8 cellular contexts compared by ENCODE assay signal in the genomic region with DNA sequence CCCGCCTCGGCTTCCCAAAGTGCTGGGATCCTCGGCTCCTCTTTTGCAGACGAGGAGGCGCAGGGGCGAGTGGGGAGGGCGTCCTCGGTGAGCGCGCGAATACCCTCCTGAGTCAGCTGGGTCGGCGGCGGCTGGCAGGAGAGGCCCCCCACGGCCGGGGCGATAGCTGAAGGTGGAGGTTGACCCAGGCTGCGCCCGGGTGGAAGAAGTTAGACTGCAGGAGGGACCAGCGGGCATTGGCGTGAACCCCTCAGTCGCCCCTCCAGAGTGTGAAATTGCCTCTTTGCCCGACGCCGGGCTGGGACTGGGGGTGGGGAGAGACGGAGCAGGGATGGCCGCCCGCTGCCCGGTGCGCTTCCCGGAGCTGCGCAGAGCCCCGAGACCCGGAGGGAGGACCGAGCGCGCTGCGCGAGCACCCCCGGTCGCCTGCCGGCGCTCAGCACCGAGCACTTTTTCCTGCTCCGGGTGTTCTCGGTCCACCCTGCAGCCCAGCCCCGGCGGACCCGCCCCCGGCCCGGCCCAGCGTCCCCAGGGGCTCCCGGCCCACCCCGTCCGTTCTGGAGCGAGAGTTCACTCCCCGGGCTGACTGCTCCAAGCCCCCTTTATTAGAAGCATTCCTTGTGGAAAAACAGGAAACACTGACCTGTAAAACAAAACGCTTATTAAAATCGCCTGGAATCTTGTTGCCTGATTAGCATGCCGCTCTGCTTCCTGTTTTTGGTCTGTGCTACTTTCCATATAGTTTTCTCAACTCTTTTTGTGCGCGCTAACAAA. TPM values are rescaled to one million over a fixed set of nuclear protein-coding genes. Genes with fewer than 3 reads are reported as not detected.
A peak's percentile ranks its signal among the peaks of the same experiment; 100 is the strongest.
DNase-seq lines count a peak whose midpoint lies in the region; ATAC-seq, FAIRE-seq and TF ChIP-seq lines count a peak whose summit lies in the region.

No MANE protein-coding gene starts in this region.

- H2BK15ac ChIP-seq in neuronal stem cell (ENCODE audit: low read length), result peak overlapping the region; percentile 76

- ATAC-seq in A549, result peak in 1 of 2 experiments; percentile 30; a peak in 3 of 6 replicates
- peak; percentile 68 for ATAC-seq in activated CD8-positive, alpha-beta T cell treated with anti-CD3 and anti-CD28 coated beads, Interleukin-2, amount 10 ng/mL, durations not matched to agents 7 days and 5 days

- H3K4me3 ChIP-seq in A549, result peak overlapping the region; percentile 30
- H3K4me3 ChIP-seq in HEK293 (ENCODE audit: low read depth, low read length), result no peak overlapping the region; the same call in 1 of the 2 replicates
- H3K4me3 ChIP-seq in fibroblast of villous mesenchyme (ENCODE audit: low read depth, low read length), result peak overlapping the region; percentile 63
- peak overlapping the region; percentile 17 to 72 for H3K4me3 ChIP-seq in neuronal stem cell (ENCODE audit: low read length in 2 of 2)

- no peak for TF ChIP-seq RAD21 in A549 (conservative IDR thresholded peaks at IDR 0.05 in 1 of 2, IDR thresholded peaks at IDR 0.05 in 1 of 2)

- CTCF ChIA-PET in A549 (lab: Yijun Ruan, JAX), result no interaction called here
- CTCF ChIA-PET in HEK293 (lab: Yijun Ruan, JAX), result interaction anchor here (0.7 kb wide), 1 partner anchor 238 kb away, joined by 3 read pairs; no protein-coding TSS in a partner anchor
- CTCF ChIA-PET in activated CD8-positive, alpha-beta T cell treated with anti-CD3 and anti-CD28 coated beads, Interleukin-2, amount 10 ng/mL, durations not matched to agents 7 days and 5 days (lab: Charles Lee), result interaction anchor here (1.0 kb wide), 1 partner anchor 11 kb away, joined by 3 read pairs; no protein-coding TSS in a partner anchor

- no peak overlapping the region for H2BK120ac ChIP-seq in neuronal stem cell (ENCODE audit: low read depth, low read length)

- no peak overlapping the region for H4K91ac ChIP-seq in neuronal stem cell (ENCODE audit: low read depth, low read length, poor library complexity)

- H3K36me3 ChIP-seq in HEK293 (ENCODE audit: control insufficient read depth in 2 of 2, insufficient read depth in 1 of 2, low read length in 2 of 2) (no peaks in the 10 kb centered on the region), neuronal stem cell (replicated peaks in 1 of 2; ENCODE audit: control insufficient read depth in 2 of 2, insufficient read depth in 2 of 2, low read length in 2 of 2) (no peaks in the 10 kb centered on the region)

- H4K8ac ChIP-seq in neuronal stem cell (ENCODE audit: low read depth, low read length), result no peak overlapping the region

- H3K27me3 ChIP-seq in neuronal stem cell (ENCODE audit: control insufficient read depth in 3 of 3, insufficient read depth in 3 of 3, low read depth in 1 of 3, low read length in 3 of 3), result peaks cover 11 to 48% (median 33%) of the 10 kb centered on the region in 3 experiments

- H3K36me3 Mint-ChIP-seq in activated CD8-positive, alpha-beta T cell treated with anti-CD3 and anti-CD28 coated beads, Interleukin-2, amount 10 ng/mL, durations not matched to agents 7 days and 5 days (ENCODE audit: low read depth), result no peaks in the 10 kb centered on the region

- peak overlapping the region; percentile 69 for H3K23ac ChIP-seq in neuronal stem cell (ENCODE audit: low read depth, low read length, poor library complexity)

- DNase-seq in A549 (ENCODE audit: low read depth in 1 of 2, low spot score in 1 of 2) (no peak), fibroblast of villous mesenchyme (ENCODE audit: low read depth) (peak; percentile 55), neuronal stem cell (ENCODE audit: low spot score) (no peak), GF-D8 (lab: John Stamatoyannopoulos, UW) (no peak), HT-29 (ENCODE audit: low spot score) (no peak)
- DNase-seq in activated CD8-positive, alpha-beta T cell treated with anti-CD3 and anti-CD28 coated beads, Interleukin-2, amount 10 ng/mL, durations not matched to agents 7 days and 5 days, result no peak
- DNase-seq in effector CD4-positive, alpha-beta T cell, result no peak

- POLR2A ChIA-PET in A549 (lab: Yijun Ruan, JAX) (no interaction called here), HEK293 (lab: Yijun Ruan, JAX) (interaction anchor here (0.6 kb wide), 1 partner anchor 9 kb away, joined by 3 read pairs; no protein-coding TSS in a partner anchor)
- POLR2A ChIA-PET in activated CD8-positive, alpha-beta T cell treated with anti-CD3 and anti-CD28 coated beads, Interleukin-2, amount 10 ng/mL, durations not matched to agents 7 days and 5 days (lab: Charles Lee), result no interaction called here

- no peak overlapping the region for H3K14ac ChIP-seq in neuronal stem cell (ENCODE audit: low read length)

- no peaks in the 10 kb centered on the region for H3K9me3 ChIP-seq in A549
- H3K9me3 ChIP-seq in HEK293 (ENCODE audit: control insufficient read depth, insufficient read depth, low read depth, low read length), result no peaks in the 10 kb centered on the region
- peaks cover 0 to 5% of the 10 kb centered on the region in 2 donors for H3K9me3 ChIP-seq in neuronal stem cell (replicated peaks in 1 of 2; ENCODE audit: control insufficient read depth in 2 of 2, insufficient read depth in 1 of 2, low read depth in 1 of 2, low read length in 2 of 2)

- 65% methylated on average over 35 of the region's 62 CpGs for WGBS in A549 (ENCODE audit: missing lambda C conversion rate)
- no CpG with 5 or more reads among the region's 62 CpGs for WGBS in neuronal stem cell (ENCODE audit: extremely low coverage in 2 of 2, insufficient read length in 2 of 2, insufficient replicate concordance in 1 of 2), 2 donors

- peak overlapping the region; percentile 15 for H3K4me3 Mint-ChIP-seq in activated CD8-positive, alpha-beta T cell treated with anti-CD3 and anti-CD28 coated beads, Interleukin-2, amount 10 ng/mL, durations not matched to agents 7 days and 5 days

- peak overlapping the region; percentile 84 for H3K18ac ChIP-seq in neuronal stem cell (ENCODE audit: low read length)

- peaks cover 12% of the 10 kb centered on the region for H3K4me1 Mint-ChIP-seq in activated CD8-positive, alpha-beta T cell treated with anti-CD3 and anti-CD28 coated beads, Interleukin-2, amount 10 ng/mL, durations not matched to agents 7 days and 5 days (ENCODE audit: low read depth)

- H3K4me1 ChIP-seq in A549 (peaks cover 22% of the 10 kb centered on the region), HEK293 (ENCODE audit: control insufficient read depth, insufficient read depth, low read length) (no peaks in the 10 kb centered on the region), neuronal stem cell (ENCODE audit: control insufficient read depth in 2 of 2, insufficient read depth in 1 of 2, low read depth in 1 of 2, low read length in 2 of 2) (peaks cover 2 to 3% of the 10 kb centered on the region in 2 donors)

- FAIRE-seq in A549 (lab: Jason Lieb, UNC), result no peak

- TF ChIP-seq CTCF in A549 (IDR thresholded peaks at IDR 0.05) (no peak), HEK293 (tag by site-specific recombination; IDR thresholded peaks at IDR 0.05) (0 out of 2 replicates have a peak, but pooled peaks have one; percentile 47), fibroblast of villous mesenchyme (IDR thresholded peaks at IDR 0.05; ENCODE audit: insufficient read depth, low read depth, low read length) (no peak)

- no peak for TF ChIP-seq EP300 in A549 (IDR thresholded peaks at IDR 0.05)

- no peaks in the 10 kb centered on the region for H3K79me1 ChIP-seq in neuronal stem cell (ENCODE audit: low read depth, low read length)

- TF ChIP-seq POLR2A in A549 (IDR thresholded peaks at IDR 0.05; ENCODE audit: low read length), result no peak

- H2BK5ac ChIP-seq in neuronal stem cell (ENCODE audit: low read length), result no peak overlapping the region

- H3K27ac Mint-ChIP-seq in activated CD8-positive, alpha-beta T cell treated with anti-CD3 and anti-CD28 coated beads, Interleukin-2, amount 10 ng/mL, durations not matched to agents 7 days and 5 days, result no peak overlapping the region

- no peaks in the 10 kb centered on the region for H3K9me3 Mint-ChIP-seq in activated CD8-positive, alpha-beta T cell treated with anti-CD3 and anti-CD28 coated beads, Interleukin-2, amount 10 ng/mL, durations not matched to agents 7 days and 5 days (ENCODE audit: insufficient read depth)

- H3K4ac ChIP-seq in neuronal stem cell (ENCODE audit: low read length), result no peak overlapping the region

- peaks cover 34% of the 10 kb centered on the region for H3K27me3 Mint-ChIP-seq in activated CD8-positive, alpha-beta T cell treated with anti-CD3 and anti-CD28 coated beads, Interleukin-2, amount 10 ng/mL, durations not matched to agents 7 days and 5 days (ENCODE audit: low read depth)

- peak overlapping the region; percentile 23 to 66; a peak in 5 of 6 replicates for H3K27ac ChIP-seq in A549
- H3K27ac ChIP-seq in HEK293 (ENCODE audit: extremely low read depth, low read depth, low read length), result no peak overlapping the region
- H3K27ac ChIP-seq in neuronal stem cell (replicated peaks; ENCODE audit: low read length), result no peak overlapping the region

- H3K9ac ChIP-seq in neuronal stem cell (ENCODE audit: low read depth, low read length, poor library complexity), result no peak overlapping the region

- H3K4me2 ChIP-seq in A549 (peak overlapping the region; percentile 65), neuronal stem cell (ENCODE audit: insufficient read depth, low read length, poor library complexity, severe bottlenecking) (peak overlapping the region; percentile 68)

- H2AFZ ChIP-seq in neuronal stem cell (ENCODE audit: low read length), result peak overlapping the region; percentile 78

- peak overlapping the region; percentile 46 for H2BK12ac ChIP-seq in neuronal stem cell (ENCODE audit: low read length)

- peak overlapping the region; percentile 34 for H2AK5ac ChIP-seq in neuronal stem cell (ENCODE audit: low read depth, low read length)

RNA-seq across cellular contexts. Expression of a gene that starts 13.7 kb away (rescaled TPM):
- polyA plus RNA-seq in A549 (2011; rRNA removed), result 15.0 and 27.5 TPM in 2 replicates
- polyA plus RNA-seq in A549 (2012; cell fraction: cytosol; rRNA removed), result 9.6 and 12.4 TPM in 2 replicates
- polyA plus RNA-seq in A549 (2012; cell fraction: nucleus; rRNA removed), result 23.1 and 25.3 TPM in 2 replicates
- 19.3 to 21.4 TPM (median 20.5 TPM) in 3 replicates for polyA plus RNA-seq in A549 (2017; fragmentation: RNase III; extraction: RNeasy Plus Mini Kit Qiagen cat#74134 plus additional on column Dnase treatment)
- 59.3 and 64.3 TPM in 2 replicates for polyA minus RNA-seq in A549 (2011; rRNA and poly(A)+ RNA removed)
- 10 to 100 TPM; 63.2 to 69.1 TPM for total RNA-seq in activated CD8-positive, alpha-beta T cell treated with anti-CD3 and anti-CD28 coated beads, Interleukin-2, amount 10 ng/mL, durations not matched to agents 7 days and 5 days
- total RNA-seq in fibroblast of villous mesenchyme, result 28.7 and 39.7 TPM in 2 replicates
- 0.84 TPM for polyA plus RNA-seq in neuronal stem cell (2013, experiment 1 of 2)
- polyA plus RNA-seq in neuronal stem cell (2013, experiment 2 of 2), result 0.93 TPM
- total RNA-seq in HT-29 (2014; rRNA removed; shearing (Covaris generic)), result 25.3 and 25.4 TPM in 2 replicates

RNA-seq across cellular contexts. Expression of a gene that starts 48.2 kb away (rescaled TPM):
- 110 and 131 TPM in 2 replicates for polyA plus RNA-seq in A549 (2011; rRNA removed)
- 121 and 141 TPM in 2 replicates for polyA plus RNA-seq in A549 (2012; cell fraction: cytosol; rRNA removed)
- polyA plus RNA-seq in A549 (2012; cell fraction: nucleus; rRNA removed), result 71.4 and 74.8 TPM in 2 replicates
- polyA plus RNA-seq in A549 (2017; fragmentation: RNase III; extraction: RNeasy Plus Mini Kit Qiagen cat#74134 plus additional on column Dnase treatment), result 113 to 131 TPM (median 116 TPM) in 3 replicates
- 37.9 and 44.6 TPM in 2 replicates for polyA minus RNA-seq in A549 (2011; rRNA and poly(A)+ RNA removed)
- total RNA-seq in activated CD8-positive, alpha-beta T cell treated with anti-CD3 and anti-CD28 coated beads, Interleukin-2, amount 10 ng/mL, durations not matched to agents 7 days and 5 days, result 10 to 100 TPM; 64.9 to 69.0 TPM
- total RNA-seq in fibroblast of villous mesenchyme, result 43.5 and 47.1 TPM in 2 replicates
- 72.9 TPM for polyA plus RNA-seq in neuronal stem cell (2013, experiment 1 of 2)
- polyA plus RNA-seq in neuronal stem cell (2013, experiment 2 of 2), result 67.6 TPM
- 128 and 129 TPM in 2 replicates for total RNA-seq in HT-29 (2014; rRNA removed; shearing (Covaris generic))

RNA-seq across cellular contexts. Expression of a gene that starts 48.3 kb away (rescaled TPM):
- polyA plus RNA-seq in A549 (2011; rRNA removed) (11.9 and 15.7 TPM in 2 replicates), A549 (2017; fragmentation: RNase III; extraction: RNeasy Plus Mini Kit Qiagen cat#74134 plus additional on column Dnase treatment) (12.4 to 12.8 TPM (median 12.8 TPM) in 3 replicates)
- polyA plus RNA-seq in A549 (2012; cell fraction: cytosol; rRNA removed), result 10.6 and 12.3 TPM in 2 replicates
- 35.2 and 42.9 TPM in 2 replicates for polyA plus RNA-seq in A549 (2012; cell fraction: nucleus; rRNA removed)
- polyA minus RNA-seq in A549 (2011; rRNA and poly(A)+ RNA removed), result 19.8 and 25.4 TPM in 2 replicates
- 10 to 100 TPM; 25.0 to 28.2 TPM for total RNA-seq in activated CD8-positive, alpha-beta T cell treated with anti-CD3 and anti-CD28 coated beads, Interleukin-2, amount 10 ng/mL, durations not matched to agents 7 days and 5 days
- 9.9 and 14.2 TPM in 2 replicates for total RNA-seq in fibroblast of villous mesenchyme
- 7.8 TPM for polyA plus RNA-seq in neuronal stem cell (2013, experiment 1 of 2)
- polyA plus RNA-seq in neuronal stem cell (2013, experiment 2 of 2), result 7.6 TPM
- 20.4 and 22.0 TPM in 2 replicates for total RNA-seq in HT-29 (2014; rRNA removed; shearing (Covaris generic))

Comparison
In these comparisons a context has a peak if more than half of its experiments do, and no peak if none do; other contexts are left out.
1. H3K27ac ChIP-seq: peak in A549 (2 of 2); none in HEK293 (single experiment) and neuronal stem cell (single experiment).